ENCODE assay signal across 1 cellular context in the genomic region with DNA sequence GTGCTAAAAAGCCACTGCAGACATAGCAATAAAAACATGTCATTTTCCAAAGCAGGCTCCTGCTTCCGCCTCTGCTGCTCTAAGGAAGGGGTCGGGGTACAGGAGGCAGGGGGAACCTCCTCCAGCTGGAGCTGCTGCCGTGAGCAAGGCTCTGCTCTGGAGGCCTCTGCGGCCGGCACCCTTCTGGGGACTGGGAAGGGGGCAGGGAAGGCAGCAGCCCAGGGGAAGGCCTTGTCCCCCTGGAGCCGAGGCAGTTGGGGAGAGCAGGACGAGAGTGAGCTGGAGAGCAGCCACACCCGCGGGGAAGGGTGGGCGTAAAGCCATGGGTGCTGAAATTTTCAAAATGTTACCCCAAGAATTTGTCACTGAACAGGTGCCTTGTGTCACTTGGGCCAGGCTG.
TF ChIP-seq lines count a peak whose summit lies in the region.

No MANE protein-coding gene starts in this region.

TF ChIP-seq in K562, 482 proteins besides CTCF, POLR2A, EP300 and RAD21:
- TF ChIP-seq POLR2G (IDR thresholded peaks at IDR 0.05; ENCODE audit: low read depth, low read length) (peak; percentile 41), POLR2AphosphoS5 (IDR thresholded peaks at IDR 0.05; ENCODE audit: control insufficient read depth, insufficient read depth, low read depth, low read length) (0 out of 2 replicates have a peak, but pooled peaks have one; percentile 1)
